In genomic region chr1:28409066-28409465, GRCh38 we compare ENCODE assay signal across 19 cellular contexts.
"Had no signal": no experiment of that assay in that cellular context is flagged by ENCODE, and none has a peak within 500 bp of the region (broad histone marks: within the 10 kb centered on the region; RNA-seq: fewer than 3 reads in every experiment).

No MANE protein-coding gene starts in this region.

- H3K4me1 ChIP-seq: SJSA1 had no signal

- DNase-seq: activated B cell treated with CpG ODN at 0.5 μM for 24 hours; activated CD4-positive, alpha-beta memory T cell treated with anti-CD3 and anti-CD28 coated beads for 36 hours; activated CD4-positive, alpha-beta T cell treated with anti-CD3 and anti-CD28 coated beads for 1 hour; activated CD8-positive, alpha-beta memory T cell treated with anti-CD3 and anti-CD28 coated beads for 24 hours; activated effector memory CD4-positive, alpha-beta T cell treated with anti-CD3 and anti-CD28 coated beads, Interleukin-2, amount 50 U/mL, for 16 hours; activated naive CD4-positive, alpha-beta T cell treated with Interleukin-2 at 50 U/mL for 16 hours; activated naive CD8-positive, alpha-beta T cell treated with anti-CD3 and anti-CD28 coated beads, Interleukin-2, amount 50 U/mL, for 24 hours; activated T-cell treated with anti-CD3 and anti-CD28 coated beads, Interleukin-2, amount 50 U/mL, for 4 hours; amniotic stem cell; brain microvascular endothelial cell; cerebellar nuclear complex; NCI-H187 treated with DMSO at 0.1 percent for 48 hours; SHP77; T-helper 17 cell; T-helper 9 cell had no signal

- H3K27ac ChIP-seq: brain microvascular endothelial cell, cardiac muscle cell, SJSA1 had no signal

- H3K4me3 Mint-ChIP-seq: activated B cell treated with CpG ODN at 0.5 μM for 24 hours; activated CD4-positive, alpha-beta memory T cell treated with anti-CD3 and anti-CD28 coated beads for 36 hours; activated CD4-positive, alpha-beta T cell treated with anti-CD3 and anti-CD28 coated beads, Interleukin-2, amount 10 ng/mL, durations not matched to agents 7 days and 5 days; activated naive CD8-positive, alpha-beta T cell treated with anti-CD3 and anti-CD28 coated beads, Interleukin-2, amount 50 U/mL, for 24 hours; activated T-cell treated with anti-CD3 and anti-CD28 coated beads, Interleukin-2, amount 50 U/mL, for 4 hours; T-helper 17 cell had no signal

- H3K36me3 Mint-ChIP-seq: activated CD4-positive, alpha-beta memory T cell treated with anti-CD3 and anti-CD28 coated beads for 36 hours; activated naive CD4-positive, alpha-beta T cell treated with anti-CD3 and anti-CD28 coated beads, Interleukin-2, amount 50 U/mL, for 72 hours had no signal

- H3K36me3 ChIP-seq: brain microvascular endothelial cell had no signal

- H3K27me3 Mint-ChIP-seq: activated B cell treated with CpG ODN at 0.5 μM for 24 hours; activated CD4-positive, alpha-beta memory T cell treated with anti-CD3 and anti-CD28 coated beads for 36 hours; activated CD4-positive, alpha-beta T cell treated with anti-CD3 and anti-CD28 coated beads, Interleukin-2, amount 10 ng/mL, durations not matched to agents 7 days and 5 days; activated naive CD8-positive, alpha-beta T cell treated with anti-CD3 and anti-CD28 coated beads, Interleukin-2, amount 50 U/mL, for 24 hours; T-helper 17 cell had no signal

- ATAC-seq: activated naive CD8-positive, alpha-beta T cell treated with anti-CD3 and anti-CD28 coated beads, Interleukin-2, amount 50 U/mL, for 24 hours; activated T-cell treated with anti-CD3 and anti-CD28 coated beads, Interleukin-2, amount 50 U/mL, for 4 hours had no signal

- H3K27me3 ChIP-seq: brain microvascular endothelial cell, cardiac muscle cell, SJSA1 had no signal

- H3K9me3 ChIP-seq: SJSA1 had no signal

- H3K27ac Mint-ChIP-seq: activated B cell treated with CpG ODN at 0.5 μM for 24 hours; activated CD4-positive, alpha-beta memory T cell treated with anti-CD3 and anti-CD28 coated beads for 36 hours; activated CD4-positive, alpha-beta T cell treated with anti-CD3 and anti-CD28 coated beads, Interleukin-2, amount 10 ng/mL, durations not matched to agents 7 days and 5 days; activated naive CD4-positive, alpha-beta T cell treated with anti-CD3 and anti-CD28 coated beads, Interleukin-2, amount 50 U/mL, for 72 hours; activated naive CD8-positive, alpha-beta T cell treated with anti-CD3 and anti-CD28 coated beads, Interleukin-2, amount 50 U/mL, for 24 hours; T-helper 17 cell had no signal

- H3K9me3 Mint-ChIP-seq: activated B cell treated with CpG ODN at 0.5 μM for 24 hours; activated CD4-positive, alpha-beta memory T cell treated with anti-CD3 and anti-CD28 coated beads for 36 hours; activated CD4-positive, alpha-beta T cell treated with anti-CD3 and anti-CD28 coated beads, Interleukin-2, amount 10 ng/mL, durations not matched to agents 7 days and 5 days; activated naive CD4-positive, alpha-beta T cell treated with anti-CD3 and anti-CD28 coated beads, Interleukin-2, amount 50 U/mL, for 72 hours; activated naive CD8-positive, alpha-beta T cell treated with anti-CD3 and anti-CD28 coated beads, Interleukin-2, amount 50 U/mL, for 24 hours; activated T-cell treated with anti-CD3 and anti-CD28 coated beads, Interleukin-2, amount 50 U/mL, for 4 hours had no signal

- H3K4me3 ChIP-seq: cardiac muscle cell, SJSA1 had no signal
